1 cellular context compared by ENCODE assay signal in genomic region chr10:71978988-71979691, GRCh38.
TF ChIP-seq lines count a peak whose summit lies in the region.

No MANE protein-coding gene starts in this region.

TF ChIP-seq in SK-N-SH treated with all-trans-retinoic acid at 6 μM for 48 hours, 23 proteins besides CTCF, POLR2A, EP300 and RAD21:
- TF ChIP-seq PATZ1 (CRISPR knock-in tag; IDR thresholded peaks at IDR 0.05; ENCODE audit: borderline replicate concordance) = no peak
- no peak for TF ChIP-seq ISL1 (CRISPR knock-in tag; IDR thresholded peaks at IDR 0.05)
- no peak for TF ChIP-seq ZC3H10 (CRISPR knock-in tag; IDR thresholded peaks at IDR 0.05)
- no peak for TF ChIP-seq TOX (CRISPR knock-in tag; IDR thresholded peaks at IDR 0.05; ENCODE audit: borderline replicate concordance)
- TF ChIP-seq GLIS3 (CRISPR knock-in tag; IDR thresholded peaks at IDR 0.05) = no peak
- TF ChIP-seq POU6F1 (CRISPR knock-in tag; IDR thresholded peaks at IDR 0.05; ENCODE audit: borderline replicate concordance, low read depth) = no peak
- TF ChIP-seq CREB5 (CRISPR knock-in tag; IDR thresholded peaks at IDR 0.05; ENCODE audit: low read depth) = no peak
- no peak for TF ChIP-seq CSRNP3 (CRISPR knock-in tag; IDR thresholded peaks at IDR 0.05)
- TF ChIP-seq CSDC2 (CRISPR knock-in tag; IDR thresholded peaks at IDR 0.05) = no peak
- no peak for TF ChIP-seq PPARA (CRISPR knock-in tag; IDR thresholded peaks at IDR 0.05; ENCODE audit: borderline replicate concordance)
- TF ChIP-seq ZFP3 (CRISPR knock-in tag; IDR thresholded peaks at IDR 0.05) = no peak
- no peak for TF ChIP-seq BACH2 (CRISPR knock-in tag; IDR thresholded peaks at IDR 0.05; ENCODE audit: borderline replicate concordance)
- no peak for TF ChIP-seq ARNTL (CRISPR knock-in tag; IDR thresholded peaks at IDR 0.05; ENCODE audit: borderline replicate concordance, low read depth)
- no peak for TF ChIP-seq OSR1 (CRISPR knock-in tag; IDR thresholded peaks at IDR 0.05)
- TF ChIP-seq ZNF8 (CRISPR knock-in tag; IDR thresholded peaks at IDR 0.05) = no peak
- TF ChIP-seq ZNF565 (CRISPR knock-in tag; conservative IDR thresholded peaks at IDR 0.05; ENCODE audit: low read depth) = no peak
- TF ChIP-seq ZNF70 (CRISPR knock-in tag; IDR thresholded peaks at IDR 0.05) = no peak
- no peak for TF ChIP-seq ESRRG (CRISPR knock-in tag; IDR thresholded peaks at IDR 0.05)
- TF ChIP-seq TSHZ2 (CRISPR knock-in tag; IDR thresholded peaks at IDR 0.05) = no peak
- no peak for TF ChIP-seq RARB (CRISPR knock-in tag; IDR thresholded peaks at IDR 0.05)
TF ChIP-seq in SK-N-SH treated with all-trans-retinoic acid at 6 μM for 48 hours: peak in this region for 0.
